ENCODE assay signal across 10 cellular contexts in genomic region chr7:122310119-122311021, GRCh38. TPM values are rescaled to one million over a fixed set of nuclear protein-coding genes. Genes with fewer than 3 reads are reported as not detected.
DNase-seq lines count a peak whose midpoint lies in the region; ATAC-seq and TF ChIP-seq lines count a peak whose summit lies in the region.
"Had no signal": no experiment of that assay in that cellular context is flagged by ENCODE, and none has a peak within 500 bp of the region (broad histone marks: within the 10 kb centered on the region; RNA-seq: fewer than 3 reads in every experiment).

No MANE protein-coding gene starts in this region.

- ATAC-seq in HG03521 (IDR thresholded peaks at IDR 0.05; ENCODE audit: unreplicated experiment) (peak; percentile 50), GM21717 (IDR thresholded peaks at IDR 0.05; ENCODE audit: unreplicated experiment) (no peak), HG03571 (IDR thresholded peaks at IDR 0.05; ENCODE audit: unreplicated experiment) (no peak)

- WGBS in ovary, 3 donors: 2 to 5% (median 3%) methylated on average over 61 of the region's 61 CpGs

- H3K4me1 ChIP-seq in ovary (ENCODE audit: insufficient read depth): peaks cover 6% of the 10 kb centered on the region

- TF ChIP-seq POLR2A in ovary (IDR thresholded peaks at IDR 0.05): no peak

- no peak overlapping the region for H3K27ac ChIP-seq in ovary
- H3K27ac ChIP-seq: neutrophil had no signal

- intact Hi-C loops in ovary (cut with DNase I): no loop called here

- peak; percentile 7 for DNase-seq in EH (ENCODE audit: low read depth)
- peak; percentile 8 for DNase-seq in fibroblast of gingiva (ENCODE audit: low read depth)
- peak in 1 of 5 donors; percentile 16 for DNase-seq in ovary
- DNase-seq in NCI-H146 (lab: John Stamatoyannopoulos, UW): no peak
- DNase-seq in NCI-H128 (lab: John Stamatoyannopoulos, UW; ENCODE audit: unreplicated experiment): no peak

- no peaks in the 10 kb centered on the region for H3K9me3 ChIP-seq in ovary
- H3K9me3 ChIP-seq: neutrophil had no signal

- no peaks in the 10 kb centered on the region for H3K36me3 ChIP-seq in ovary
- H3K36me3 ChIP-seq: neutrophil had no signal

- H3K27me3 ChIP-seq in ovary: peaks cover 3% of the 10 kb centered on the region

- TF ChIP-seq EP300 in ovary (IDR thresholded peaks at IDR 0.05): no peak

- no peak for TF ChIP-seq CTCF in ovary (IDR thresholded peaks at IDR 0.05)

- peak overlapping the region; percentile 36 for H3K4me3 ChIP-seq in ovary

RNA-seq across cellular contexts. Expression of gene FEZF1, which starts 5.8 kb away (rescaled TPM):
- not detected for total RNA-seq in ovary
- polyA plus RNA-seq in ovary: not detected
- total RNA-seq: LHCN-M2 had no signal

Comparison
In these comparisons a context has a peak if more than half of its experiments do, and no peak if none do; other contexts are left out.
1. DNase-seq: peak in EH (single experiment) and fibroblast of gingiva (single experiment); none in NCI-H146 (single experiment) and NCI-H128 (single experiment).